ENCODE assay signal across 8 cellular contexts in genomic region chr13:44331912-44332840, GRCh38. TPM values are rescaled to one million over a fixed set of nuclear protein-coding genes. Genes with fewer than 3 reads are reported as not detected.
DNase-seq lines count a peak whose midpoint lies in the region; ATAC-seq and TF ChIP-seq lines count a peak whose summit lies in the region.

No MANE protein-coding gene starts in this region.

- H3K4me3 Mint-ChIP-seq in neural progenitor cell: no peak overlapping the region
- no peak overlapping the region for H3K4me3 Mint-ChIP-seq in CD4-positive, alpha-beta T cell

- no peak overlapping the region for H3K4me3 ChIP-seq in coronary artery
- H3K4me3 ChIP-seq in neural progenitor cell: no peak overlapping the region

- peaks cover 14% of the 10 kb centered on the region for H3K4me1 ChIP-seq in neural progenitor cell

- peak overlapping the region; percentile 95 for H3K27ac Mint-ChIP-seq in neural progenitor cell
- H3K27ac Mint-ChIP-seq in CD4-positive, alpha-beta T cell: no peak overlapping the region

- TF ChIP-seq CTCF in coronary artery (IDR thresholded peaks at IDR 0.05) (no peak), neural progenitor cell (IDR thresholded peaks at IDR 0.05) (no peak)
- TF ChIP-seq CTCF in CD4-positive, alpha-beta T cell (IDR thresholded peaks at IDR 0.05): no peak

- no peaks in the 10 kb centered on the region for H3F3A ChIP-seq in neural progenitor cell (ENCODE audit: low read depth)

- no peaks in the 10 kb centered on the region for H3K9me3 ChIP-seq in neural progenitor cell (ENCODE audit: low read depth)
- H3K9me3 ChIP-seq in CD4-positive, alpha-beta T cell (ENCODE audit: control insufficient read depth, low read length): no peaks in the 10 kb centered on the region

- peak overlapping the region; percentile 30 for H3K4me2 ChIP-seq in neural progenitor cell

- POLR2A ChIA-PET in CD4-positive, alpha-beta T cell (lab: Charles Lee): no interaction called here

- H4K20me1 ChIP-seq in neural progenitor cell (ENCODE audit: low read depth): no peaks in the 10 kb centered on the region

- H3K4me1 Mint-ChIP-seq in neural progenitor cell: peaks cover 39% of the 10 kb centered on the region
- no peaks in the 10 kb centered on the region for H3K4me1 Mint-ChIP-seq in CD4-positive, alpha-beta T cell (ENCODE audit: low read depth)

- no peaks in the 10 kb centered on the region for H3K79me2 ChIP-seq in neural progenitor cell (ENCODE audit: low read depth)

- peak overlapping the region; percentile 69 for H2AFZ ChIP-seq in neural progenitor cell (replicated peaks)

- no peak overlapping the region for H3K9ac ChIP-seq in neural progenitor cell

- H3K27ac ChIP-seq in coronary artery (peak overlapping the region; percentile 70 to 76), neural progenitor cell (no peak overlapping the region)
- no peak overlapping the region for H3K27ac ChIP-seq in CD4-positive, alpha-beta T cell (ENCODE audit: low read depth, low read length)

- ATAC-seq in GM19395 (IDR thresholded peaks at IDR 0.05; ENCODE audit: unreplicated experiment) (no peak), HG02938 (IDR thresholded peaks at IDR 0.05; ENCODE audit: unreplicated experiment) (no peak)
- no peak for ATAC-seq in CD4-positive, alpha-beta T cell (ENCODE audit: poor library complexity)

- intact Hi-C loops in CD4-positive, alpha-beta T cell (cut with DNase I, micrococcal nuclease): no loop called here

- no peaks in the 10 kb centered on the region for H3K27me3 ChIP-seq in neural progenitor cell
- H3K27me3 ChIP-seq in CD4-positive, alpha-beta T cell (ENCODE audit: control insufficient read depth, insufficient read depth, low read length): no peaks in the 10 kb centered on the region

- peaks cover 25% of the 10 kb centered on the region for H3K9me3 Mint-ChIP-seq in neural progenitor cell
- H3K9me3 Mint-ChIP-seq in CD4-positive, alpha-beta T cell: no peaks in the 10 kb centered on the region

- H3K36me3 ChIP-seq in neural progenitor cell: no peaks in the 10 kb centered on the region

- DNase-seq in C1 segment of cervical spinal cord (lab: John Stamatoyannopoulos, UW) (peak in 10 of 14 donors; percentile 9 to 67 (median 25)), NCI-H2227 treated with DMSO at 0.1 percent for 48 hours (lab: John Stamatoyannopoulos, UW) (peak; percentile 74), coronary artery (ENCODE audit: low spot score) (peak; percentile 82), neural progenitor cell (ENCODE audit: low spot score) (peak; percentile 31), AML-193 (lab: John Stamatoyannopoulos, UW) (no peak)
- DNase-seq in CD4-positive, alpha-beta T cell: no peak

- peaks cover 15% of the 10 kb centered on the region for H3K27me3 Mint-ChIP-seq in neural progenitor cell (ENCODE audit: insufficient read depth, low read depth)
- peaks cover 15% of the 10 kb centered on the region for H3K27me3 Mint-ChIP-seq in CD4-positive, alpha-beta T cell

- no peaks in the 10 kb centered on the region for H3K36me3 Mint-ChIP-seq in neural progenitor cell
- H3K36me3 Mint-ChIP-seq in CD4-positive, alpha-beta T cell (ENCODE audit: low read depth): no peaks in the 10 kb centered on the region

- CTCF ChIA-PET in CD4-positive, alpha-beta T cell (lab: Charles Lee): no interaction called here

RNA-seq across cellular contexts. Expression of gene SERP2, which starts 41.4 kb away (rescaled TPM):
- 2.5 and 8.1 TPM in 2 replicates for total RNA-seq in neural progenitor cell (ENCODE audit: low replicate concordance)
- not detected for total RNA-seq in CD4-positive, alpha-beta T cell

Comparison
In these comparisons a context has a peak if more than half of its experiments do, and no peak if none do; other contexts are left out.
1. DNase-seq: peak in C1 segment of cervical spinal cord (10 of 14), NCI-H2227 treated with DMSO at 0.1 percent for 48 hours (single experiment), coronary artery (single experiment) and neural progenitor cell (single experiment); none in CD4-positive, alpha-beta T cell (0 of 10) and AML-193 (0 of 2).
2. H3K27ac ChIP-seq: peak in coronary artery (2 of 2); none in neural progenitor cell (single experiment) and CD4-positive, alpha-beta T cell (single experiment).